3 cellular contexts compared by ENCODE assay signal in the genomic region with DNA sequence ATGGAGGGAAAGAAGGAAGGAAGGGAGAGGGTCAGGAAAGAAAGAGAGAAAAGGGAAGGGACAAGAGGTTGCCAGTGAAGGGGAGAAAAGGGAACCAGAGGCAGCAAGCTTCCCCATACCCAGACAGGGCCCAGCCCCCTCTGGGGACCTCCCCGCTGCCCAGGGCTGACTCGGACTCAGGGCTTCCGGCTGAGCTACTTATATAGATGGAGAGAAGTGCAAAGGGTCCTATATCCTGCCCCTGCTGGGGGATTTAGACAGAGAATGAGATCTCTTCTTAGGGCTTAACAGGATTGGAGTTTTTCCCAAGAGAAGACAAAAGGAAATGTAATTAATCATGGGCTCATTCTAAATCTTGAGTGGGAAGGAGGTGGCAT.
TF ChIP-seq lines count a peak whose summit lies in the region.

A gene (minus strand): TSS at position 176 of the 377 bp plus-strand sequence. CDS start 285 bp downstream, outside the sequence.

TF ChIP-seq in IMR-90, 13 proteins besides CTCF, POLR2A, EP300 and RAD21:
- TF ChIP-seq, protein P1, sequence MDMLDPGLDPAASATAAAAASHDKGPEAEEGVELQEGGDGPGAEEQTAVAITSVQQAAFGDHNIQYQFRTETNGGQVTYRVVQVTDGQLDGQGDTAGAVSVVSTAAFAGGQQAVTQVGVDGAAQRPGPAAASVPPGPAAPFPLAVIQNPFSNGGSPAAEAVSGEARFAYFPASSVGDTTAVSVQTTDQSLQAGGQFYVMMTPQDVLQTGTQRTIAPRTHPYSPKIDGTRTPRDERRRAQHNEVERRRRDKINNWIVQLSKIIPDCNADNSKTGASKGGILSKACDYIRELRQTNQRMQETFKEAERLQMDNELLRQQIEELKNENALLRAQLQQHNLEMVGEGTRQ (IDR thresholded peaks at IDR 0.05; ENCODE audit: low read depth, low read length) = no peak
- TF ChIP-seq RFX5 (IDR thresholded peaks at IDR 0.05; ENCODE audit: low read depth, low read length) (no peak), MAZ (IDR thresholded peaks at IDR 0.05; ENCODE audit: borderline replicate concordance, low read depth, low read length) (no peak), MAFK (IDR thresholded peaks at IDR 0.05; ENCODE audit: low read depth, low read length) (no peak), CHD1 (IDR thresholded peaks at IDR 0.05; ENCODE audit: low read depth, low read length) (no peak)

TF ChIP-seq in GM12878, 131 proteins besides CTCF, POLR2A, EP300 and RAD21:
- TF ChIP-seq GABPA (IDR thresholded peaks at IDR 0.05; ENCODE audit: low read depth) (no peak), WRNIP1 (IDR thresholded peaks at IDR 0.05; ENCODE audit: borderline replicate concordance, low read depth, low read length) (no peak), RB1 (IDR thresholded peaks at IDR 0.05; ENCODE audit: borderline replicate concordance) (no peak), CHD4 (IDR thresholded peaks at IDR 0.05) (no peak), HCFC1 (IDR thresholded peaks at IDR 0.05; ENCODE audit: low read length) (no peak), ESRRA (IDR thresholded peaks at IDR 0.05; ENCODE audit: low read length) (no peak), SIN3A (IDR thresholded peaks at IDR 0.05; ENCODE audit: low read depth, low read length) (no peak)
- TF ChIP-seq, protein P2, sequence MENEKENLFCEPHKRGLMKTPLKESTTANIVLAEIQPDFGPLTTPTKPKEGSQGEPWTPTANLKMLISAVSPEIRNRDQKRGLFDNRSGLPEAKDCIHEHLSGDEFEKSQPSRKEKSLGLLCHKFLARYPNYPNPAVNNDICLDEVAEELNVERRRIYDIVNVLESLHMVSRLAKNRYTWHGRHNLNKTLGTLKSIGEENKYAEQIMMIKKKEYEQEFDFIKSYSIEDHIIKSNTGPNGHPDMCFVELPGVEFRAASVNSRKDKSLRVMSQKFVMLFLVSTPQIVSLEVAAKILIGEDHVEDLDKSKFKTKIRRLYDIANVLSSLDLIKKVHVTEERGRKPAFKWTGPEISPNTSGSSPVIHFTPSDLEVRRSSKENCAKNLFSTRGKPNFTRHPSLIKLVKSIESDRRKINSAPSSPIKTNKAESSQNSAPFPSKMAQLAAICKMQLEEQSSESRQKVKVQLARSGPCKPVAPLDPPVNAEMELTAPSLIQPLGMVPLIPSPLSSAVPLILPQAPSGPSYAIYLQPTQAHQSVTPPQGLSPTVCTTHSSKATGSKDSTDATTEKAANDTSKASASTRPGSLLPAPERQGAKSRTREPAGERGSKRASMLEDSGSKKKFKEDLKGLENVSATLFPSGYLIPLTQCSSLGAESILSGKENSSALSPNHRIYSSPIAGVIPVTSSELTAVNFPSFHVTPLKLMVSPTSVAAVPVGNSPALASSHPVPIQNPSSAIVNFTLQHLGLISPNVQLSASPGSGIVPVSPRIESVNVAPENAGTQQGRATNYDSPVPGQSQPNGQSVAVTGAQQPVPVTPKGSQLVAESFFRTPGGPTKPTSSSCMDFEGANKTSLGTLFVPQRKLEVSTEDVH (IDR thresholded peaks at IDR 0.05; ENCODE audit: low read depth, partially characterized antibody) = no peak
- TF ChIP-seq, protein P3, sequence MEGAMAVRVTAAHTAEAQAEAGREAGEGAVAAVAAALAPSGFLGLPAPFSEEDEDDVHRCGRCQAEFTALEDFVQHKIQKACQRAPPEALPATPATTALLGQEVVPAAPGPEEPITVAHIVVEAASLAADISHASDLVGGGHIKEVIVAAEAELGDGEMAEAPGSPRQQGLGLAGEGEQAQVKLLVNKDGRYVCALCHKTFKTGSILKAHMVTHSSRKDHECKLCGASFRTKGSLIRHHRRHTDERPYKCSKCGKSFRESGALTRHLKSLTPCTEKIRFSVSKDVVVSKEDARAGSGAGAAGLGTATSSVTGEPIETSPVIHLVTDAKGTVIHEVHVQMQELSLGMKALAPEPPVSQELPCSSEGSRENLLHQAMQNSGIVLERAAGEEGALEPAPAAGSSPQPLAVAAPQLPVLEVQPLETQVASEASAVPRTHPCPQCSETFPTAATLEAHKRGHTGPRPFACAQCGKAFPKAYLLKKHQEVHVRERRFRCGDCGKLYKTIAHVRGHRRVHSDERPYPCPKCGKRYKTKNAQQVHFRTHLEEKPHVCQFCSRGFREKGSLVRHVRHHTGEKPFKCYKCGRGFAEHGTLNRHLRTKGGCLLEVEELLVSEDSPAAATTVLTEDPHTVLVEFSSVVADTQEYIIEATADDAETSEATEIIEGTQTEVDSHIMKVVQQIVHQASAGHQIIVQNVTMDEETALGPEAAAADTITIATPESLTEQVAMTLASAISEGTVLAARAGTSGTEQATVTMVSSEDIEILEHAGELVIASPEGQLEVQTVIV (IDR thresholded peaks at IDR 0.05; ENCODE audit: borderline replicate concordance, partially characterized antibody) = no peak
- TF ChIP-seq, protein P4, sequence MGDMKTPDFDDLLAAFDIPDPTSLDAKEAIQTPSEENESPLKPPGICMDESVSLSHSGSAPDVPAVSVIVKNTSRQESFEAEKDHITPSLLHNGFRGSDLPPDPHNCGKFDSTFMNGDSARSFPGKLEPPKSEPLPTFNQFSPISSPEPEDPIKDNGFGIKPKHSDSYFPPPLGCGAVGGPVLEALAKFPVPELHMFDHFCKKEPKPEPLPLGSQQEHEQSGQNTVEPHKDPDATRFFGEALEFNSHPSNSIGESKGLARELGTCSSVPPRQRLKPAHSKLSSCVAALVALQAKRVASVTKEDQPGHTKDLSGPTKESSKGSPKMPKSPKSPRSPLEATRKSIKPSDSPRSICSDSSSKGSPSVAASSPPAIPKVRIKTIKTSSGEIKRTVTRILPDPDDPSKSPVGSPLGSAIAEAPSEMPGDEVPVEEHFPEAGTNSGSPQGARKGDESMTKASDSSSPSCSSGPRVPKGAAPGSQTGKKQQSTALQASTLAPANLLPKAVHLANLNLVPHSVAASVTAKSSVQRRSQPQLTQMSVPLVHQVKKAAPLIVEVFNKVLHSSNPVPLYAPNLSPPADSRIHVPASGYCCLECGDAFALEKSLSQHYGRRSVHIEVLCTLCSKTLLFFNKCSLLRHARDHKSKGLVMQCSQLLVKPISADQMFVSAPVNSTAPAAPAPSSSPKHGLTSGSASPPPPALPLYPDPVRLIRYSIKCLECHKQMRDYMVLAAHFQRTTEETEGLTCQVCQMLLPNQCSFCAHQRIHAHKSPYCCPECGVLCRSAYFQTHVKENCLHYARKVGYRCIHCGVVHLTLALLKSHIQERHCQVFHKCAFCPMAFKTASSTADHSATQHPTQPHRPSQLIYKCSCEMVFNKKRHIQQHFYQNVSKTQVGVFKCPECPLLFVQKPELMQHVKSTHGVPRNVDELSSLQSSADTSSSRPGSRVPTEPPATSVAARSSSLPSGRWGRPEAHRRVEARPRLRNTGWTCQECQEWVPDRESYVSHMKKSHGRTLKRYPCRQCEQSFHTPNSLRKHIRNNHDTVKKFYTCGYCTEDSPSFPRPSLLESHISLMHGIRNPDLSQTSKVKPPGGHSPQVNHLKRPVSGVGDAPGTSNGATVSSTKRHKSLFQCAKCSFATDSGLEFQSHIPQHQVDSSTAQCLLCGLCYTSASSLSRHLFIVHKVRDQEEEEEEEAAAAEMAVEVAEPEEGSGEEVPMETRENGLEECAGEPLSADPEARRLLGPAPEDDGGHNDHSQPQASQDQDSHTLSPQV (IDR thresholded peaks at IDR 0.05) = no peak

TF ChIP-seq in HEK293T, 16 proteins besides CTCF, POLR2A, EP300 and RAD21:
- TF ChIP-seq SUZ12 (IDR thresholded peaks at IDR 0.05) = no peak
- TF ChIP-seq ELF4 (IDR thresholded peaks at IDR 0.05) = no peak
- TF ChIP-seq, protein P5, sequence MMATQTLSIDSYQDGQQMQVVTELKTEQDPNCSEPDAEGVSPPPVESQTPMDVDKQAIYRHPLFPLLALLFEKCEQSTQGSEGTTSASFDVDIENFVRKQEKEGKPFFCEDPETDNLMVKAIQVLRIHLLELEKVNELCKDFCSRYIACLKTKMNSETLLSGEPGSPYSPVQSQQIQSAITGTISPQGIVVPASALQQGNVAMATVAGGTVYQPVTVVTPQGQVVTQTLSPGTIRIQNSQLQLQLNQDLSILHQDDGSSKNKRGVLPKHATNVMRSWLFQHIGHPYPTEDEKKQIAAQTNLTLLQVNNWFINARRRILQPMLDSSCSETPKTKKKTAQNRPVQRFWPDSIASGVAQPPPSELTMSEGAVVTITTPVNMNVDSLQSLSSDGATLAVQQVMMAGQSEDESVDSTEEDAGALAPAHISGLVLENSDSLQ (IDR thresholded peaks at IDR 0.05) = no peak
- TF ChIP-seq LEF1 (IDR thresholded peaks at IDR 0.05; ENCODE audit: borderline replicate concordance) = no peak
- TF ChIP-seq SP1 (IDR thresholded peaks at IDR 0.05) = no peak
- no peak for TF ChIP-seq BHLHE40 (IDR thresholded peaks at IDR 0.05; ENCODE audit: borderline replicate concordance)
- TF ChIP-seq TARDBP (IDR thresholded peaks at IDR 0.05) = no peak
- TF ChIP-seq ZNF384 (IDR thresholded peaks at IDR 0.05) = no peak
- no peak for TF ChIP-seq ARNT (IDR thresholded peaks at IDR 0.05)
- no peak for TF ChIP-seq FOXM1 (IDR thresholded peaks at IDR 0.05; ENCODE audit: borderline replicate concordance)
- TF ChIP-seq L3MBTL2 (conservative IDR thresholded peaks at IDR 0.05) = no peak
